8 cellular contexts compared by ENCODE assay signal in the genomic region with DNA sequence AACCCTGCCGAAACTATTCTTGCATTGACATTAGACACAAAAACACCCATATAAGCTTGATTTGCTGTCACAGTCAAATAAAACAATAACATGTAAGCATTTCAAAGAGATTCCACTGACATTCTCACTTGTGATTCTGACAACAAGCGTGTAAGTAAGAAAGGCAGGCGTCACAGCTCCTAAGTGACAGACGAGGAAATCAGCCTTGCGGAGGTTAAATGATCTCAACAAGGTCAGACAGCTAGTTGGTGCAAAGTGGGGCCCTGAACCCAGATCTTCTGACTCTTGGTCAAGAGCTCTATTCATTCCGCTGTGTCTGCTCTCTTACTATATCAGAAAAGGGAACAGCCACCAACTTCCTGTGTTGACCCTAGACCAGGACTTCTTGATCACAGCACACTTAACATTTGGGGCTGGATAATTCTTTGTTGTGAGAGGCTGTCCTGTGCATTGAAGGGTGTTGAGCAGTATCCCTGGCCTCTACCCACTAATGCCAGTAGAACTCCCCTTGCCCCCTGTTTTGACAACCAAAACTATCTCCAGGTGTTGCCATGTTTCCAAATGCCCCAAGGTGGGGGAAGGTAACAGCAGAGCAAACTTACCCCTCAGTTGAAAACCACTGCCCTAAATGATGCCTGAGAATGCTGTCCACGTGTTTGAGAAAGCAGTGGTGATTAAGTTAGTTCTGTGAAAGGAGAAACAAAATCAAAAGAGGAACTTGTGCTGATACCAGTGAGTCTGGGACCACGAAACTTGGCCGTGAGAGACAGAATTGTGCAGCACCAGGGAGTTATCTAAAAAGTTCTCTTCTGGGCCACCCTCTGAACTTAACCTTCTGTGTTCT.
A peak's percentile ranks its signal among the peaks of the same experiment; 100 is the strongest.
DNase-seq lines count a peak whose midpoint lies in the region; FAIRE-seq and TF ChIP-seq lines count a peak whose summit lies in the region.

No MANE protein-coding gene starts in this region.

- POLR2A ChIA-PET in A673 (lab: Charles Lee; ENCODE audit: low non-redundant PET): no interaction called here
- POLR2A ChIA-PET in Caco-2 (lab: Charles Lee): no interaction called here

- peaks cover 3% of the 10 kb centered on the region for H3K9me3 ChIP-seq in astrocyte (ENCODE audit: insufficient read depth, low read depth, low read length)
- H3K9me3 ChIP-seq in A673 (ENCODE audit: low read depth, low read length, poor library complexity, severe bottlenecking): no peaks in the 10 kb centered on the region
- peaks cover 14% of the 10 kb centered on the region; the same call in 1 of the 2 replicates for H3K9me3 ChIP-seq in Caco-2

- intact Hi-C loops in A673 (cut with micrococcal nuclease; ENCODE audit: unreplicated experiment): no loop called here
- intact Hi-C loops in Caco-2 (cut with micrococcal nuclease; ENCODE audit: unreplicated experiment): loop anchor here (1.0 kb wide), 1 partner anchor 27 kb away; no protein-coding TSS in a partner anchor

- no TSS peak for BruUV-seq in A673 (replicated peaks; lab: Mats Ljungman, UMichigan)
- BruUV-seq in Caco-2 (replicated peaks; lab: Mats Ljungman, UMichigan): no TSS peak

- FAIRE-seq in astrocyte (lab: Jason Lieb, UNC): no peak

- peaks cover 15% of the 10 kb centered on the region for H3K36me3 Mint-ChIP-seq in activated naive CD4-positive, alpha-beta T cell treated with anti-CD3 and anti-CD28 coated beads, Interleukin-2, amount 10 ng/mL, durations not matched to agents 7 days and 5 days
- H3K36me3 Mint-ChIP-seq in astrocyte (ENCODE audit: low read depth, unreplicated experiment): peaks cover 2% of the 10 kb centered on the region
- peaks cover 9% of the 10 kb centered on the region for H3K36me3 Mint-ChIP-seq in Caco-2 (ENCODE audit: insufficient read depth, unreplicated experiment)

- H3K4me3 Mint-ChIP-seq in activated naive CD4-positive, alpha-beta T cell treated with anti-CD3 and anti-CD28 coated beads, Interleukin-2, amount 10 ng/mL, durations not matched to agents 7 days and 5 days: no peak overlapping the region
- no peak overlapping the region for H3K4me3 Mint-ChIP-seq in astrocyte (ENCODE audit: unreplicated experiment)
- no peak overlapping the region for H3K4me3 Mint-ChIP-seq in Caco-2 (ENCODE audit: unreplicated experiment)

- no peak overlapping the region for H2AFZ ChIP-seq in astrocyte (ENCODE audit: low read depth, low read length)

- H3K4me2 ChIP-seq in astrocyte (ENCODE audit: low read length): no peak overlapping the region

- H3K36me3 ChIP-seq in astrocyte (ENCODE audit: insufficient read depth, low read length): no peaks in the 10 kb centered on the region
- H3K36me3 ChIP-seq in A673 (ENCODE audit: insufficient read depth, low read length, poor library complexity, severe bottlenecking): no peaks in the 10 kb centered on the region
- H3K36me3 ChIP-seq in Caco-2 (ENCODE audit: control insufficient read depth, insufficient read depth, low read length): no peaks in the 10 kb centered on the region; the same call in 1 of the 2 replicates

- peaks cover 79% of the 10 kb centered on the region for H3K4me1 Mint-ChIP-seq in activated naive CD4-positive, alpha-beta T cell treated with anti-CD3 and anti-CD28 coated beads, Interleukin-2, amount 10 ng/mL, durations not matched to agents 7 days and 5 days
- peaks cover 32% of the 10 kb centered on the region for H3K4me1 Mint-ChIP-seq in astrocyte (ENCODE audit: low read depth, unreplicated experiment)
- peaks cover 39% of the 10 kb centered on the region for H3K4me1 Mint-ChIP-seq in Caco-2 (ENCODE audit: low read depth, unreplicated experiment)

- peak; percentile 44 for DNase-seq in activated naive CD4-positive, alpha-beta T cell treated with anti-CD3 and anti-CD28 coated beads, Interleukin-2, amount 10 ng/mL, durations not matched to agents 7 days and 5 days
- DNase-seq in activated naive CD4-positive, alpha-beta T cell treated with Interleukin-2 at 50 U/mL for 16 hours: no peak
- DNase-seq in HL-60 (ENCODE audit: low read depth in 1 of 2, low spot score in 1 of 2) (peak in 1 of 2 experiments; percentile 67), astrocyte (ENCODE audit: low read depth) (no peak), A673 (ENCODE audit: low spot score) (no peak), NCI-H2029 treated with DMSO at 0.1 percent for 48 hours (lab: John Stamatoyannopoulos, UW) (no peak), germinal center (ENCODE audit: low spot score) (no peak), Caco-2 (no peak)

- H3K27me3 ChIP-seq in HL-60 (ENCODE audit: insufficient read depth, poor library complexity, severe bottlenecking): no peaks in the 10 kb centered on the region
- H3K27me3 ChIP-seq in astrocyte (ENCODE audit: insufficient read depth, low read length): no peaks in the 10 kb centered on the region
- no peaks in the 10 kb centered on the region for H3K27me3 ChIP-seq in A673 (replicated peaks; ENCODE audit: insufficient read depth, low read depth, low read length, poor library complexity)
- H3K27me3 ChIP-seq in Caco-2 (replicated peaks; ENCODE audit: control insufficient read depth, insufficient read depth, low read length): no peaks in the 10 kb centered on the region

- H3K27me3 Mint-ChIP-seq in activated naive CD4-positive, alpha-beta T cell treated with anti-CD3 and anti-CD28 coated beads, Interleukin-2, amount 10 ng/mL, durations not matched to agents 7 days and 5 days: peaks cover 14% of the 10 kb centered on the region
- H3K27me3 Mint-ChIP-seq in astrocyte (ENCODE audit: low read depth, unreplicated experiment) (peaks cover 3% of the 10 kb centered on the region), Caco-2 (ENCODE audit: insufficient read depth, unreplicated experiment) (no peaks in the 10 kb centered on the region)

- H3K9ac ChIP-seq in astrocyte (ENCODE audit: low read length): no peak overlapping the region

- no peaks in the 10 kb centered on the region for H3K79me2 ChIP-seq in astrocyte (ENCODE audit: insufficient read depth, low read length)

- H3K4me3 ChIP-seq in HL-60 (replicated peaks; ENCODE audit: insufficient read depth, low read length): no peak overlapping the region
- H3K4me3 ChIP-seq in astrocyte (ENCODE audit: insufficient read depth, low read depth, low read length): no peak overlapping the region
- H3K4me3 ChIP-seq in A673 (ENCODE audit: low read depth, low read length, poor library complexity, severe bottlenecking): no peak overlapping the region
- H3K4me3 ChIP-seq in Caco-2 (ENCODE audit: low read depth, low read length): no peak overlapping the region

- H4K20me1 ChIP-seq in astrocyte (ENCODE audit: insufficient read depth, low read length): no peaks in the 10 kb centered on the region

- peak overlapping the region; percentile 86 for H3K27ac Mint-ChIP-seq in activated naive CD4-positive, alpha-beta T cell treated with anti-CD3 and anti-CD28 coated beads, Interleukin-2, amount 10 ng/mL, durations not matched to agents 7 days and 5 days
- peak overlapping the region; percentile 23 for H3K27ac Mint-ChIP-seq in astrocyte (ENCODE audit: unreplicated experiment)
- no peak overlapping the region for H3K27ac Mint-ChIP-seq in Caco-2 (ENCODE audit: unreplicated experiment)

- H3K27ac ChIP-seq in HL-60 (replicated peaks) (peak overlapping the region; percentile 65), astrocyte (ENCODE audit: low read depth, low read length) (no peak overlapping the region), A673 (ENCODE audit: low read depth, low read length, poor library complexity, severe bottlenecking) (no peak overlapping the region)

- CTCF ChIA-PET in activated naive CD4-positive, alpha-beta T cell treated with anti-CD3 and anti-CD28 coated beads, Interleukin-2, amount 10 ng/mL, durations not matched to agents 7 days and 5 days (lab: Charles Lee): interaction anchor here (0.6 to 3.4 kb wide), 23 partner anchors 11 to 290 kb away, joined by 3 to 23 read pairs (median 4); a partner anchor contains a TSS
- CTCF ChIA-PET in A673 (lab: Charles Lee) (no interaction called here), Caco-2 (lab: Charles Lee) (no interaction called here)

- peaks cover 14% of the 10 kb centered on the region for H3K9me3 Mint-ChIP-seq in activated naive CD4-positive, alpha-beta T cell treated with anti-CD3 and anti-CD28 coated beads, Interleukin-2, amount 10 ng/mL, durations not matched to agents 7 days and 5 days
- H3K9me3 Mint-ChIP-seq in astrocyte (ENCODE audit: unreplicated experiment) (peaks cover 6% of the 10 kb centered on the region), Caco-2 (ENCODE audit: unreplicated experiment) (no peaks in the 10 kb centered on the region)

- TF ChIP-seq CTCF in HL-60 (IDR thresholded peaks at IDR 0.05; ENCODE audit: insufficient read depth, low read length): no peak
- no peak for TF ChIP-seq CTCF in astrocyte (IDR thresholded peaks at IDR 0.05; ENCODE audit: insufficient read depth, low read depth, low read length)
- TF ChIP-seq CTCF in A673 (conservative IDR thresholded peaks at IDR 0.05; ENCODE audit: low read depth, low read length): no peak
- TF ChIP-seq CTCF in Caco-2 (IDR thresholded peaks at IDR 0.05; ENCODE audit: insufficient read depth in 1 of 2, low read depth in 1 of 2, low read length in 1 of 2, severe bottlenecking in 1 of 2, unreplicated experiment in 1 of 2): no peak

- H3K4me1 ChIP-seq in astrocyte (ENCODE audit: insufficient read depth, low read length) (peaks cover 15% of the 10 kb centered on the region), A673 (ENCODE audit: insufficient read depth, low read length, poor library complexity, severe bottlenecking) (peaks cover 25% of the 10 kb centered on the region), Caco-2 (peaks cover 31% of the 10 kb centered on the region)
